1 cellular context compared by ENCODE assay signal in genomic region chr6:79399499-79399898, GRCh38.
TF ChIP-seq lines count a peak whose summit lies in the region.

No MANE protein-coding gene starts in this region.

TF ChIP-seq in HepG2, 621 proteins besides CTCF, POLR2A, EP300 and RAD21 (continued from another document and continues in another):
- TF ChIP-seq DMTF1 (CRISPR knock-in tag; IDR thresholded peaks at IDR 0.05) (no peak), RBFOX2 (IDR thresholded peaks at IDR 0.05; ENCODE audit: low read depth, low read length) (no peak), ZNF788 (CRISPR knock-in tag; IDR thresholded peaks at IDR 0.05; ENCODE audit: borderline replicate concordance) (no peak), TP53 (CRISPR knock-in tag; conservative IDR thresholded peaks at IDR 0.05) (no peak), KMT2A (CRISPR knock-in tag; IDR thresholded peaks at IDR 0.05) (no peak), RFX5 (IDR thresholded peaks at IDR 0.05; ENCODE audit: low read depth, low read length) (no peak), HNRNPUL1 (IDR thresholded peaks at IDR 0.05; ENCODE audit: low read depth, low read length) (no peak), SSRP1 (CRISPR knock-in tag; IDR thresholded peaks at IDR 0.05) (no peak), ZNF160 (CRISPR knock-in tag; IDR thresholded peaks at IDR 0.05) (no peak), GATAD1 (CRISPR knock-in tag; IDR thresholded peaks at IDR 0.05) (no peak), ZNF7 (CRISPR knock-in tag; IDR thresholded peaks at IDR 0.05) (no peak), HNF1B (CRISPR knock-in tag; IDR thresholded peaks at IDR 0.05) (0 out of 2 replicates have a peak, but pooled peaks have one; percentile 33), ZNF605 (CRISPR knock-in tag; IDR thresholded peaks at IDR 0.05) (no peak), CREB3 (CRISPR knock-in tag; IDR thresholded peaks at IDR 0.05) (no peak), PRPF4 (IDR thresholded peaks at IDR 0.05; ENCODE audit: low read depth, low read length, poor library complexity, severe bottlenecking) (no peak), KMT2B (CRISPR knock-in tag; IDR thresholded peaks at IDR 0.05) (no peak), AHR (CRISPR knock-in tag; IDR thresholded peaks at IDR 0.05) (no peak), ZBTB44 (CRISPR knock-in tag; IDR thresholded peaks at IDR 0.05) (no peak), TCF7 (IDR thresholded peaks at IDR 0.05; ENCODE audit: low read depth) (peak; percentile 20; the same call in 1 of the 2 replicates), LCORL (IDR thresholded peaks at IDR 0.05) (no peak), LCORL (CRISPR knock-in tag; IDR thresholded peaks at IDR 0.05) (no peak), ZNF253 (CRISPR knock-in tag; IDR thresholded peaks at IDR 0.05; ENCODE audit: borderline replicate concordance) (no peak), AKAP8 (CRISPR knock-in tag; IDR thresholded peaks at IDR 0.05) (no peak), SOX5 (CRISPR knock-in tag; IDR thresholded peaks at IDR 0.05; ENCODE audit: borderline replicate concordance) (peak; percentile 78), XBP1 (CRISPR knock-in tag; IDR thresholded peaks at IDR 0.05) (no peak), NFRKB (IDR thresholded peaks at IDR 0.05) (no peak), ERF (CRISPR knock-in tag; IDR thresholded peaks at IDR 0.05) (no peak), TSC22D2 (CRISPR knock-in tag; IDR thresholded peaks at IDR 0.05; ENCODE audit: borderline replicate concordance) (no peak), ZBTB26 (CRISPR knock-in tag; IDR thresholded peaks at IDR 0.05; ENCODE audit: borderline replicate concordance) (no peak), ZNF234 (CRISPR knock-in tag; conservative IDR thresholded peaks at IDR 0.05) (no peak), ZNF552 (CRISPR knock-in tag; IDR thresholded peaks at IDR 0.05; ENCODE audit: borderline replicate concordance) (no peak), MED1 (CRISPR knock-in tag; IDR thresholded peaks at IDR 0.05) (0 out of 2 replicates have a peak, but pooled peaks have one; percentile 33), TBL1XR1 (IDR thresholded peaks at IDR 0.05; ENCODE audit: borderline replicate concordance, low read length, partially characterized antibody) (no peak), FOXA1 (IDR thresholded peaks at IDR 0.05) (no peak), FOXA1 (CRISPR knock-in tag; IDR thresholded peaks at IDR 0.05) (0 out of 2 replicates have a peak, but pooled peaks have one; percentile 23), NFIB (CRISPR knock-in tag; IDR thresholded peaks at IDR 0.05; ENCODE audit: borderline replicate concordance) (no peak), ZFP37 (CRISPR knock-in tag; IDR thresholded peaks at IDR 0.05; ENCODE audit: borderline replicate concordance) (no peak), IKZF5 (CRISPR knock-in tag; IDR thresholded peaks at IDR 0.05) (no peak), ELF4 (CRISPR knock-in tag; IDR thresholded peaks at IDR 0.05; ENCODE audit: borderline replicate concordance) (no peak), ATF7 (IDR thresholded peaks at IDR 0.05) (no peak), ATF7 (CRISPR knock-in tag; IDR thresholded peaks at IDR 0.05) (no peak), ZSCAN12 (CRISPR knock-in tag; IDR thresholded peaks at IDR 0.05) (no peak), RBAK (CRISPR knock-in tag; IDR thresholded peaks at IDR 0.05) (no peak), GPN1 (CRISPR knock-in tag; IDR thresholded peaks at IDR 0.05; ENCODE audit: borderline replicate concordance) (no peak), ZNF549 (CRISPR knock-in tag; IDR thresholded peaks at IDR 0.05) (no peak), ZIK1 (CRISPR knock-in tag; IDR thresholded peaks at IDR 0.05; ENCODE audit: borderline replicate concordance, low read depth) (no peak), POGZ (CRISPR knock-in tag; IDR thresholded peaks at IDR 0.05) (no peak), ZNF670 (CRISPR knock-in tag; IDR thresholded peaks at IDR 0.05; ENCODE audit: borderline replicate concordance) (no peak), TBP (CRISPR knock-in tag; IDR thresholded peaks at IDR 0.05) (no peak), KAT7 (CRISPR knock-in tag; IDR thresholded peaks at IDR 0.05; ENCODE audit: borderline replicate concordance) (no peak), NFE2L1 (CRISPR knock-in tag; IDR thresholded peaks at IDR 0.05; ENCODE audit: borderline replicate concordance) (no peak), ZNF296 (CRISPR knock-in tag; conservative IDR thresholded peaks at IDR 0.05) (no peak), ZNF878 (CRISPR knock-in tag; IDR thresholded peaks at IDR 0.05) (no peak), NR1H2 (CRISPR knock-in tag; IDR thresholded peaks at IDR 0.05; ENCODE audit: borderline replicate concordance, low read depth) (no peak), DMAP1 (CRISPR knock-in tag; IDR thresholded peaks at IDR 0.05) (no peak)
- TF ChIP-seq, protein P1, sequence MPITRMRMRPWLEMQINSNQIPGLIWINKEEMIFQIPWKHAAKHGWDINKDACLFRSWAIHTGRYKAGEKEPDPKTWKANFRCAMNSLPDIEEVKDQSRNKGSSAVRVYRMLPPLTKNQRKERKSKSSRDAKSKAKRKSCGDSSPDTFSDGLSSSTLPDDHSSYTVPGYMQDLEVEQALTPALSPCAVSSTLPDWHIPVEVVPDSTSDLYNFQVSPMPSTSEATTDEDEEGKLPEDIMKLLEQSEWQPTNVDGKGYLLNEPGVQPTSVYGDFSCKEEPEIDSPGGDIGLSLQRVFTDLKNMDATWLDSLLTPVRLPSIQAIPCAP (CRISPR knock-in tag; IDR thresholded peaks at IDR 0.05; ENCODE audit: low read depth) = no peak
- TF ChIP-seq, protein P2, sequence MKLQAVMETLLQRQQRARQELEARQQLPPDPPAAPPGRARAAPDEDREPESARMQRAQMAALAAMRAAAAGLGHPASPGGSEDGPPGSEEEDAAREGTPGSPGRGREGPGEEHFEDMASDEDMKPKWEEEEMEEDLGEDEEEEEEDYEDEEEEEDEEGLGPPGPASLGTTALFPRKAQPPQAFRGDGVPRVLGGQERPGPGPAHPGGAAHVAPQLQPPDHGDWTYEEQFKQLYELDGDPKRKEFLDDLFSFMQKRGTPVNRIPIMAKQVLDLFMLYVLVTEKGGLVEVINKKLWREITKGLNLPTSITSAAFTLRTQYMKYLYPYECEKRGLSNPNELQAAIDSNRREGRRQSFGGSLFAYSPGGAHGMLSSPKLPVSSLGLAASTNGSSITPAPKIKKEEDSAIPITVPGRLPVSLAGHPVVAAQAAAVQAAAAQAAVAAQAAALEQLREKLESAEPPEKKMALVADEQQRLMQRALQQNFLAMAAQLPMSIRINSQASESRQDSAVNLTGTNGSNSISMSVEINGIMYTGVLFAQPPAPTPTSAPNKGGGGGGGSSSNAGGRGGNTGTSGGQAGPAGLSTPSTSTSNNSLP (IDR thresholded peaks at IDR 0.05; ENCODE audit: low read depth, low read length) = no peak
- TF ChIP-seq, protein P3, sequence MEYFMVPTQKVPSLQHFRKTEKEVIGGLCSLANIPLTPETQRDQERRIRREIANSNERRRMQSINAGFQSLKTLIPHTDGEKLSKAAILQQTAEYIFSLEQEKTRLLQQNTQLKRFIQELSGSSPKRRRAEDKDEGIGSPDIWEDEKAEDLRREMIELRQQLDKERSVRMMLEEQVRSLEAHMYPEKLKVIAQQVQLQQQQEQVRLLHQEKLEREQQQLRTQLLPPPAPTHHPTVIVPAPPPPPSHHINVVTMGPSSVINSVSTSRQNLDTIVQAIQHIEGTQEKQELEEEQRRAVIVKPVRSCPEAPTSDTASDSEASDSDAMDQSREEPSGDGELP (IDR thresholded peaks at IDR 0.05; ENCODE audit: borderline replicate concordance, low read depth) = peak; percentile 25; the same call in 1 of the 2 replicates
- TF ChIP-seq, protein P4, sequence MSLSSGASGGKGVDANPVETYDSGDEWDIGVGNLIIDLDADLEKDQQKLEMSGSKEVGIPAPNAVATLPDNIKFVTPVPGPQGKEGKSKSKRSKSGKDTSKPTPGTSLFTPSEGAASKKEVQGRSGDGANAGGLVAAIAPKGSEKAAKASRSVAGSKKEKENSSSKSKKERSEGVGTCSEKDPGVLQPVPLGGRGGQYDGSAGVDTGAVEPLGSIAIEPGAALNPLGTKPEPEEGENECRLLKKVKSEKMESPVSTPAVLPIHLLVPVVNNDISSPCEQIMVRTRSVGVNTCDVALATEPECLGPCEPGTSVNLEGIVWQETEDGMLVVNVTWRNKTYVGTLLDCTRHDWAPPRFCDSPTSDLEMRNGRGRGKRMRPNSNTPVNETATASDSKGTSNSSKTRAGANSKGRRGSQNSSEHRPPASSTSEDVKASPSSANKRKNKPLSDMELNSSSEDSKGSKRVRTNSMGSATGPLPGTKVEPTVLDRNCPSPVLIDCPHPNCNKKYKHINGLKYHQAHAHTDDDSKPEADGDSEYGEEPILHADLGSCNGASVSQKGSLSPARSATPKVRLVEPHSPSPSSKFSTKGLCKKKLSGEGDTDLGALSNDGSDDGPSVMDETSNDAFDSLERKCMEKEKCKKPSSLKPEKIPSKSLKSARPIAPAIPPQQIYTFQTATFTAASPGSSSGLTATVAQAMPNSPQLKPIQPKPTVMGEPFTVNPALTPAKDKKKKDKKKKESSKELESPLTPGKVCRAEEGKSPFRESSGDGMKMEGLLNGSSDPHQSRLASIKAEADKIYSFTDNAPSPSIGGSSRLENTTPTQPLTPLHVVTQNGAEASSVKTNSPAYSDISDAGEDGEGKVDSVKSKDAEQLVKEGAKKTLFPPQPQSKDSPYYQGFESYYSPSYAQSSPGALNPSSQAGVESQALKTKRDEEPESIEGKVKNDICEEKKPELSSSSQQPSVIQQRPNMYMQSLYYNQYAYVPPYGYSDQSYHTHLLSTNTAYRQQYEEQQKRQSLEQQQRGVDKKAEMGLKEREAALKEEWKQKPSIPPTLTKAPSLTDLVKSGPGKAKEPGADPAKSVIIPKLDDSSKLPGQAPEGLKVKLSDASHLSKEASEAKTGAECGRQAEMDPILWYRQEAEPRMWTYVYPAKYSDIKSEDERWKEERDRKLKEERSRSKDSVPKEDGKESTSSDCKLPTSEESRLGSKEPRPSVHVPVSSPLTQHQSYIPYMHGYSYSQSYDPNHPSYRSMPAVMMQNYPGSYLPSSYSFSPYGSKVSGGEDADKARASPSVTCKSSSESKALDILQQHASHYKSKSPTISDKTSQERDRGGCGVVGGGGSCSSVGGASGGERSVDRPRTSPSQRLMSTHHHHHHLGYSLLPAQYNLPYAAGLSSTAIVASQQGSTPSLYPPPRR (CRISPR knock-in tag; IDR thresholded peaks at IDR 0.05; ENCODE audit: borderline replicate concordance) = no peak
